ENCODE assay signal across 1 cellular context in the genomic region with DNA sequence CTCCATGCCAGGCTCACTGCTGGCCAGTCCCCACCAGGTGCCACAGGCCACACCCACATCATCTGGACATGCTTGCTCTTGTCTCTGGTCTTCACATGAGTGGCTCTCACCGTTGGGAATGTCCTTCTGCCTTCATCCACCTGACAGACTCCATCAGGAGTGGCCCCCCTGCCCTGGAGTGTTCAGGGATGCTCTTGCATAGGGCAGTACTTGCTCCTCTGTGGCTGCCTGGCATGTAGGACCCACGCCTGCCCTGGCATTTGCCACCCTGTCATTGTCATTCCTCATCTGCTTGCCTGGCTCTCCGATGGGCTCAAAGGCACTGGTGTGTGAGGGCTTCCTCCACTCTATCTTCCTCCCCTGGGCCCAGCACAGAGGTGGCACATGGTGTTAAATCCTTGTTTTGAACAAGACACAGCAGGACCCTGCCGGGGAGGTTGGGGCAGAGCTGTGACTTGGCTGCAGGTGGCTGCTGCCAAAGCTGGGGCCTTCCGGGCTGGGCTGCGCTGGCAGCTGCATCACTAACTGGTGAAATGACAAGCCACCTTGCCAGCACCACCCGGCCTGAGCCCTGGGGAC.
TF ChIP-seq lines count a peak whose summit lies in the region.

No MANE protein-coding gene starts in this region.

TF ChIP-seq in GM12878, 131 proteins besides CTCF, POLR2A, EP300 and RAD21:
- TF ChIP-seq, protein P1, sequence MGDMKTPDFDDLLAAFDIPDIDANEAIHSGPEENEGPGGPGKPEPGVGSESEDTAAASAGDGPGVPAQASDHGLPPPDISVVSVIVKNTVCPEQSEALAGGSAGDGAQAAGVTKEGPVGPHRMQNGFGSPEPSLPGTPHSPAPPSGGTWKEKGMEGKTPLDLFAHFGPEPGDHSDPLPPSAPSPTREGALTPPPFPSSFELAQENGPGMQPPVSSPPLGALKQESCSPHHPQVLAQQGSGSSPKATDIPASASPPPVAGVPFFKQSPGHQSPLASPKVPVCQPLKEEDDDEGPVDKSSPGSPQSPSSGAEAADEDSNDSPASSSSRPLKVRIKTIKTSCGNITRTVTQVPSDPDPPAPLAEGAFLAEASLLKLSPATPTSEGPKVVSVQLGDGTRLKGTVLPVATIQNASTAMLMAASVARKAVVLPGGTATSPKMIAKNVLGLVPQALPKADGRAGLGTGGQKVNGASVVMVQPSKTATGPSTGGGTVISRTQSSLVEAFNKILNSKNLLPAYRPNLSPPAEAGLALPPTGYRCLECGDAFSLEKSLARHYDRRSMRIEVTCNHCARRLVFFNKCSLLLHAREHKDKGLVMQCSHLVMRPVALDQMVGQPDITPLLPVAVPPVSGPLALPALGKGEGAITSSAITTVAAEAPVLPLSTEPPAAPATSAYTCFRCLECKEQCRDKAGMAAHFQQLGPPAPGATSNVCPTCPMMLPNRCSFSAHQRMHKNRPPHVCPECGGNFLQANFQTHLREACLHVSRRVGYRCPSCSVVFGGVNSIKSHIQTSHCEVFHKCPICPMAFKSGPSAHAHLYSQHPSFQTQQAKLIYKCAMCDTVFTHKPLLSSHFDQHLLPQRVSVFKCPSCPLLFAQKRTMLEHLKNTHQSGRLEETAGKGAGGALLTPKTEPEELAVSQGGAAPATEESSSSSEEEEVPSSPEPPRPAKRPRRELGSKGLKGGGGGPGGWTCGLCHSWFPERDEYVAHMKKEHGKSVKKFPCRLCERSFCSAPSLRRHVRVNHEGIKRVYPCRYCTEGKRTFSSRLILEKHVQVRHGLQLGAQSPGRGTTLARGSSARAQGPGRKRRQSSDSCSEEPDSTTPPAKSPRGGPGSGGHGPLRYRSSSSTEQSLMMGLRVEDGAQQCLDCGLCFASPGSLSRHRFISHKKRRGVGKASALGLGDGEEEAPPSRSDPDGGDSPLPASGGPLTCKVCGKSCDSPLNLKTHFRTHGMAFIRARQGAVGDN (IDR thresholded peaks at IDR 0.05) = peak; percentile 52; the same call in 1 of the 2 replicates
- no peak for TF ChIP-seq STAT1 (conservative IDR thresholded peaks at IDR 0.05)
- TF ChIP-seq HDGF (IDR thresholded peaks at IDR 0.05) = 0 out of 2 replicates have a peak, but pooled peaks have one; percentile 60
- TF ChIP-seq, protein P2, sequence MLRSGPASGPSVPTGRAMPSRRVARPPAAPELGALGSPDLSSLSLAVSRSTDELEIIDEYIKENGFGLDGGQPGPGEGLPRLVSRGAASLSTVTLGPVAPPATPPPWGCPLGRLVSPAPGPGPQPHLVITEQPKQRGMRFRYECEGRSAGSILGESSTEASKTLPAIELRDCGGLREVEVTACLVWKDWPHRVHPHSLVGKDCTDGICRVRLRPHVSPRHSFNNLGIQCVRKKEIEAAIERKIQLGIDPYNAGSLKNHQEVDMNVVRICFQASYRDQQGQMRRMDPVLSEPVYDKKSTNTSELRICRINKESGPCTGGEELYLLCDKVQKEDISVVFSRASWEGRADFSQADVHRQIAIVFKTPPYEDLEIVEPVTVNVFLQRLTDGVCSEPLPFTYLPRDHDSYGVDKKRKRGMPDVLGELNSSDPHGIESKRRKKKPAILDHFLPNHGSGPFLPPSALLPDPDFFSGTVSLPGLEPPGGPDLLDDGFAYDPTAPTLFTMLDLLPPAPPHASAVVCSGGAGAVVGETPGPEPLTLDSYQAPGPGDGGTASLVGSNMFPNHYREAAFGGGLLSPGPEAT (IDR thresholded peaks at IDR 0.05; ENCODE audit: low read depth) = 0 out of 2 replicates have a peak, but pooled peaks have one; percentile 18
- TF ChIP-seq CHD2 (IDR thresholded peaks at IDR 0.05; ENCODE audit: borderline replicate concordance, low read depth, low read length) = no peak
